Comparison of ENCODE assay signal across 1 cellular context in the genomic region with DNA sequence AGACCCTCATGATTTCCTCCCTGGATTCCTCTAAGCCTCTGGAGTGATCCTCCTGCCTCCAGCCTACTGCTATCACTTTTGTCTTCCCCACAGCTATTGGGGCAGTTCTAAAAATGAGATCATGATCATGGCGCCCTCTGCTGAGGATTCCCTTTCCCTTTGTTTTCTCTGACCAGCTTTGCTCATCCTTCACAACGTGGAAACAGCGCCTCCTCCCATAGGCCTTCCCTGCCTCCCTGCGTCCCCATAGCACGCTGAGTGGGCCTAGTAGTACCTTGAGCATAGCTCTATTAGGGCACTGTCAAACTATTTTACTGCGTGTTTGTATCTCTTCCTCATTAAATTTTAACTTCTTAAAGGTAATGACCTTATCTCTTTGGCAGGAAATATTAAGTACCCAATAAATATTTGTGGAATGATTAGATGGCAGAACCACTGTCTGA.
A peak's percentile ranks its signal among the peaks of the same experiment; 100 is the strongest.
TF ChIP-seq lines count a peak whose summit lies in the region.

No MANE protein-coding gene starts in this region.

TF ChIP-seq in K562, 482 proteins besides CTCF, POLR2A, EP300 and RAD21 (continued from another document):
- TF ChIP-seq, protein P1, sequence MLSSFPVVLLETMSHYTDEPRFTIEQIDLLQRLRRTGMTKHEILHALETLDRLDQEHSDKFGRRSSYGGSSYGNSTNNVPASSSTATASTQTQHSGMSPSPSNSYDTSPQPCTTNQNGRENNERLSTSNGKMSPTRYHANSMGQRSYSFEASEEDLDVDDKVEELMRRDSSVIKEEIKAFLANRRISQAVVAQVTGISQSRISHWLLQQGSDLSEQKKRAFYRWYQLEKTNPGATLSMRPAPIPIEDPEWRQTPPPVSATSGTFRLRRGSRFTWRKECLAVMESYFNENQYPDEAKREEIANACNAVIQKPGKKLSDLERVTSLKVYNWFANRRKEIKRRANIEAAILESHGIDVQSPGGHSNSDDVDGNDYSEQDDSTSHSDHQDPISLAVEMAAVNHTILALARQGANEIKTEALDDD (IDR thresholded peaks at IDR 0.05), result no peak
- TF ChIP-seq, protein P2, sequence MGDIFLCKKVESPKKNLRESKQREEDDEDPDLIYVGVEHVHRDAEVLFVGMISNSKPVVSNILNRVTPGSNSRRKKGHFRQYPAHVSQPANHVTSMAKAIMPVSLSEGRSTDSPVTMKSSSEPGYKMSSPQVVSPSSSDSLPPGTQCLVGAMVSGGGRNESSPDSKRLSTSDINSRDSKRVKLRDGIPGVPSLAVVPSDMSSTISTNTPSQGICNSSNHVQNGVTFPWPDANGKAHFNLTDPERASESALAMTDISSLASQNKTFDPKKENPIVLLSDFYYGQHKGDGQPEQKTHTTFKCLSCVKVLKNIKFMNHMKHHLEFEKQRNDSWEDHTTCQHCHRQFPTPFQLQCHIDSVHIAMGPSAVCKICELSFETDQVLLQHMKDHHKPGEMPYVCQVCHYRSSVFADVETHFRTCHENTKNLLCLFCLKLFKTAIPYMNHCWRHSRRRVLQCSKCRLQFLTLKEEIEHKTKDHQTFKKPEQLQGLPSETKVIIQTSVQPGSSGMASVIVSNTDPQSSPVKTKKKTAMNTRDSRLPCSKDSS (IDR thresholded peaks at IDR 0.05; ENCODE audit: low read depth, partially characterized antibody), result no peak
- 0 out of 2 replicates have a peak, but pooled peaks have one; percentile 27 for TF ChIP-seq ATF7 (IDR thresholded peaks at IDR 0.05)
- no peak for TF ChIP-seq HNRNPUL1 (IDR thresholded peaks at IDR 0.05; ENCODE audit: low read length)
- TF ChIP-seq, protein P3, sequence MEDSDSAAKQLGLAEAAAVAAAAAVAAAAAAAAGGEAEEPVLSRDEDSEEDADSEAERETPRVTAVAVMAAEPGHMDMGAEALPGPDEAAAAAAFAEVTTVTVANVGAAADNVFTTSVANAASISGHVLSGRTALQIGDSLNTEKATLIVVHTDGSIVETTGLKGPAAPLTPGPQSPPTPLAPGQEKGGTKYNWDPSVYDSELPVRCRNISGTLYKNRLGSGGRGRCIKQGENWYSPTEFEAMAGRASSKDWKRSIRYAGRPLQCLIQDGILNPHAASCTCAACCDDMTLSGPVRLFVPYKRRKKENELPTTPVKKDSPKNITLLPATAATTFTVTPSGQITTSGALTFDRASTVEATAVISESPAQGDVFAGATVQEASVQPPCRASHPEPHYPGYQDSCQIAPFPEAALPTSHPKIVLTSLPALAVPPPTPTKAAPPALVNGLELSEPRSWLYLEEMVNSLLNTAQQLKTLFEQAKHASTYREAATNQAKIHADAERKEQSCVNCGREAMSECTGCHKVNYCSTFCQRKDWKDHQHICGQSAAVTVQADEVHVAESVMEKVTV (CRISPR knock-in tag; IDR thresholded peaks at IDR 0.05), result 0 out of 2 replicates have a peak, but pooled peaks have one; percentile 40
- 0 out of 2 replicates have a peak, but pooled peaks have one; percentile 13 for TF ChIP-seq JUN (IDR thresholded peaks at IDR 0.05; ENCODE audit: borderline replicate concordance, low read depth, low read length)
- no peak for TF ChIP-seq JUN (CRISPR knock-in tag; IDR thresholded peaks at IDR 0.05; ENCODE audit: borderline replicate concordance)
